Comparison of ENCODE assay signal across 1 cellular context in the genomic region with DNA sequence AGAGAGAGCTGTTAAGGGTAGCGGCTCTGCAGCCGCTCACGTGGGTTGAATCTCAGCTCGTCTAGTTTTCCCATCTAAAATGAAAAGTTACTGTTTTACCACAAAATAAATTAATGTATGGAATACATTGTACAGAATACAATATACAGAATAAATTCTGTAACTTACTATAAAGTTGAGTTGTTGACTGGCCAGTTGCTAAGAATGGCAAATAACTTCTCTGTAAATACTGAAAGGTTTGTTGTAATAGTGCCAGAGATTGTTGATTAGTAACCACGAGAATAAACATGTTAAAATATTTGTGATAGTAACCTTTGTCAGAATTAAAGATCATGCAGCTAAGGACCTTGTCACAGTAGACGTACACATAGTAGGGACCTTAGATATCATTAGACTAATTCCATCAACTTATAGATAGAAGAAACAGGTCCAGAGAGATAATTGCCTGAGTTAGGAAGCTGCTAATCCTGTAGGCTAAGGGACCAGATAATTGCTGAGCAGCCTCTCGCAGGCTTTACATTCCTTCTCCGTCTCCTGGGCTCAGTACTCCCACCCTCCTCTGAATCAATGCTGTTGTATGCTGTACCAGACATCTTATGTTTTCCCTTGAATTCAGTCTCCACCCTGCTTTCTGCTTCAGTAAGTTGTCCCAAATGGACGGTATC.
TF ChIP-seq lines count a peak whose summit lies in the region.

No MANE protein-coding gene starts in this region.

TF ChIP-seq in H1, 55 proteins besides CTCF, POLR2A, EP300 and RAD21:
- TF ChIP-seq CBX8 (IDR thresholded peaks at IDR 0.05; ENCODE audit: borderline replicate concordance, low read depth, low read length) (no peak), POLR2AphosphoS5 (IDR thresholded peaks at IDR 0.05; ENCODE audit: low read depth, low read length) (no peak)
- TF ChIP-seq, protein P1, sequence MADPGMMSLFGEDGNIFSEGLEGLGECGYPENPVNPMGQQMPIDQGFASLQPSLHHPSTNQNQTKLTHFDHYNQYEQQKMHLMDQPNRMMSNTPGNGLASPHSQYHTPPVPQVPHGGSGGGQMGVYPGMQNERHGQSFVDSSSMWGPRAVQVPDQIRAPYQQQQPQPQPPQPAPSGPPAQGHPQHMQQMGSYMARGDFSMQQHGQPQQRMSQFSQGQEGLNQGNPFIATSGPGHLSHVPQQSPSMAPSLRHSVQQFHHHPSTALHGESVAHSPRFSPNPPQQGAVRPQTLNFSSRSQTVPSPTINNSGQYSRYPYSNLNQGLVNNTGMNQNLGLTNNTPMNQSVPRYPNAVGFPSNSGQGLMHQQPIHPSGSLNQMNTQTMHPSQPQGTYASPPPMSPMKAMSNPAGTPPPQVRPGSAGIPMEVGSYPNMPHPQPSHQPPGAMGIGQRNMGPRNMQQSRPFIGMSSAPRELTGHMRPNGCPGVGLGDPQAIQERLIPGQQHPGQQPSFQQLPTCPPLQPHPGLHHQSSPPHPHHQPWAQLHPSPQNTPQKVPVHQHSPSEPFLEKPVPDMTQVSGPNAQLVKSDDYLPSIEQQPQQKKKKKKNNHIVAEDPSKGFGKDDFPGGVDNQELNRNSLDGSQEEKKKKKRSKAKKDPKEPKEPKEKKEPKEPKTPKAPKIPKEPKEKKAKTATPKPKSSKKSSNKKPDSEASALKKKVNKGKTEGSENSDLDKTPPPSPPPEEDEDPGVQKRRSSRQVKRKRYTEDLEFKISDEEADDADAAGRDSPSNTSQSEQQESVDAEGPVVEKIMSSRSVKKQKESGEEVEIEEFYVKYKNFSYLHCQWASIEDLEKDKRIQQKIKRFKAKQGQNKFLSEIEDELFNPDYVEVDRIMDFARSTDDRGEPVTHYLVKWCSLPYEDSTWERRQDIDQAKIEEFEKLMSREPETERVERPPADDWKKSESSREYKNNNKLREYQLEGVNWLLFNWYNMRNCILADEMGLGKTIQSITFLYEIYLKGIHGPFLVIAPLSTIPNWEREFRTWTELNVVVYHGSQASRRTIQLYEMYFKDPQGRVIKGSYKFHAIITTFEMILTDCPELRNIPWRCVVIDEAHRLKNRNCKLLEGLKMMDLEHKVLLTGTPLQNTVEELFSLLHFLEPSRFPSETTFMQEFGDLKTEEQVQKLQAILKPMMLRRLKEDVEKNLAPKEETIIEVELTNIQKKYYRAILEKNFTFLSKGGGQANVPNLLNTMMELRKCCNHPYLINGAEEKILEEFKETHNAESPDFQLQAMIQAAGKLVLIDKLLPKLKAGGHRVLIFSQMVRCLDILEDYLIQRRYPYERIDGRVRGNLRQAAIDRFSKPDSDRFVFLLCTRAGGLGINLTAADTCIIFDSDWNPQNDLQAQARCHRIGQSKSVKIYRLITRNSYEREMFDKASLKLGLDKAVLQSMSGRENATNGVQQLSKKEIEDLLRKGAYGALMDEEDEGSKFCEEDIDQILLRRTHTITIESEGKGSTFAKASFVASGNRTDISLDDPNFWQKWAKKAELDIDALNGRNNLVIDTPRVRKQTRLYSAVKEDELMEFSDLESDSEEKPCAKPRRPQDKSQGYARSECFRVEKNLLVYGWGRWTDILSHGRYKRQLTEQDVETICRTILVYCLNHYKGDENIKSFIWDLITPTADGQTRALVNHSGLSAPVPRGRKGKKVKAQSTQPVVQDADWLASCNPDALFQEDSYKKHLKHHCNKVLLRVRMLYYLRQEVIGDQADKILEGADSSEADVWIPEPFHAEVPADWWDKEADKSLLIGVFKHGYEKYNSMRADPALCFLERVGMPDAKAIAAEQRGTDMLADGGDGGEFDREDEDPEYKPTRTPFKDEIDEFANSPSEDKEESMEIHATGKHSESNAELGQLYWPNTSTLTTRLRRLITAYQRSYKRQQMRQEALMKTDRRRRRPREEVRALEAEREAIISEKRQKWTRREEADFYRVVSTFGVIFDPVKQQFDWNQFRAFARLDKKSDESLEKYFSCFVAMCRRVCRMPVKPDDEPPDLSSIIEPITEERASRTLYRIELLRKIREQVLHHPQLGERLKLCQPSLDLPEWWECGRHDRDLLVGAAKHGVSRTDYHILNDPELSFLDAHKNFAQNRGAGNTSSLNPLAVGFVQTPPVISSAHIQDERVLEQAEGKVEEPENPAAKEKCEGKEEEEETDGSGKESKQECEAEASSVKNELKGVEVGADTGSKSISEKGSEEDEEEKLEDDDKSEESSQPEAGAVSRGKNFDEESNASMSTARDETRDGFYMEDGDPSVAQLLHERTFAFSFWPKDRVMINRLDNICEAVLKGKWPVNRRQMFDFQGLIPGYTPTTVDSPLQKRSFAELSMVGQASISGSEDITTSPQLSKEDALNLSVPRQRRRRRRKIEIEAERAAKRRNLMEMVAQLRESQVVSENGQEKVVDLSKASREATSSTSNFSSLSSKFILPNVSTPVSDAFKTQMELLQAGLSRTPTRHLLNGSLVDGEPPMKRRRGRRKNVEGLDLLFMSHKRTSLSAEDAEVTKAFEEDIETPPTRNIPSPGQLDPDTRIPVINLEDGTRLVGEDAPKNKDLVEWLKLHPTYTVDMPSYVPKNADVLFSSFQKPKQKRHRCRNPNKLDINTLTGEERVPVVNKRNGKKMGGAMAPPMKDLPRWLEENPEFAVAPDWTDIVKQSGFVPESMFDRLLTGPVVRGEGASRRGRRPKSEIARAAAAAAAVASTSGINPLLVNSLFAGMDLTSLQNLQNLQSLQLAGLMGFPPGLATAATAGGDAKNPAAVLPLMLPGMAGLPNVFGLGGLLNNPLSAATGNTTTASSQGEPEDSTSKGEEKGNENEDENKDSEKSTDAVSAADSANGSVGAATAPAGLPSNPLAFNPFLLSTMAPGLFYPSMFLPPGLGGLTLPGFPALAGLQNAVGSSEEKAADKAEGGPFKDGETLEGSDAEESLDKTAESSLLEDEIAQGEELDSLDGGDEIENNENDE (IDR thresholded peaks at IDR 0.05; ENCODE audit: insufficient replicate concordance, low read length) = no peak
TF ChIP-seq in H1: peak in this region for 0.
